14 cellular contexts compared by ENCODE assay signal in the genomic region with DNA sequence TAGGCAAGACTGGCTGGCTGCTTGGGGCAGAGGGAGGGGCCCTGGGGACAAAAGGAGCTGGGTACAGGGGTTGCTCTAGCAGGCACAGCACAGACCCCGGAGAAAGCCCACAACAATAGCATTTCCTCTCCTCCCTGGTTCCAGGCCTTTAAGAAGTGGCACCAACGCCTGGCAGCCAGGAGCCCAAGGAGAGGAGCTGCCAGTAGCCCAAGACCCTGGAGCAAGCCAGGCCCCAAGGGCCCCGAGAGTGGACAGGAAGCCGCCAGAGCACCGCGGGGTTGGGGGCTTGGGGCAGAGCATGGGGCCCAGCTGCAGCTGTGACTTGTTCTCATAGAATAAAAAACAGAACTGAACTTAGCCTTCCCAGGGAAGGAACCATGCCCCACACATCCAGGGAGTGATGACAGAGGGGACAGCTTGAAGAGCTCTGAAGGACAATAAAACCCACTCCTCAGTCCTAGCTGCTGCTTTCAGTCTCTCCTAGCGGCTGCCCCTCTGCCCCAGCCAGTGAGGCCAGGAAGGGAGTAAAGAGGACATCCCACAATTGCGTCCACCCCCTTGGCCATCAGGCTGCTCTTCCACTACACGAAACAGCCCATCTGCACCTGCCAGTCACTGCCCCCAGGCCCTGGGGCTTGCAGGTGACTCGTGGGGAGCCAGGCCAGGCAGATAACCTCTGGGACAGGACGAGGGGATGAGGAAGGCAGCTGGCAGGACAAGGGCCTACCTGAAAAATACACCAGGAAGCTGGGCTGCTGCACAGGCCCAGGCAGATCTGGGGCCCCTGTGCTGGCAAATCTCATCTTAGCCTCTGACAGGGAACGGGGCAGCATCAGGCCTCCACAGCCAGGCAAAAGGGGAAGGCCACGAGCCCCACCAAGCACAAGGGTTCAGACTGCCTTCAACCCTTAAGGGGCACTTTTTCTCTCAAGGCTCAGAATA. TPM values are rescaled to one million over a fixed set of nuclear protein-coding genes. Genes with fewer than 3 reads are reported as not detected.
DNase-seq lines count a peak whose midpoint lies in the region; ATAC-seq and TF ChIP-seq lines count a peak whose summit lies in the region.
"Had no signal": no experiment of that assay in that cellular context is flagged by ENCODE, and none has a peak within 500 bp of the region (broad histone marks: within the 10 kb centered on the region; RNA-seq: fewer than 3 reads in every experiment).

No MANE protein-coding gene starts in this region.

- peaks cover 6% of the 10 kb centered on the region for H3K36me3 Mint-ChIP-seq in central memory CD8-positive, alpha-beta T cell (ENCODE audit: insufficient read depth)
- H3K36me3 Mint-ChIP-seq in stimulated activated effector memory CD8-positive, alpha-beta T cell treated with anti-CD3 and anti-CD28 coated beads, Interleukin-12 subunit alpha, Interleukin-12 subunit beta, amount 100 ng/mL, for 72 hours: peaks cover 11% of the 10 kb centered on the region

- H3K9ac ChIP-seq in liver (ENCODE audit: low read depth in 1 of 2, low read length in 2 of 2): no peak overlapping the region

- H3K27me3 ChIP-seq in H7 (ENCODE audit: control insufficient read depth, insufficient read depth, low read length) (no peaks in the 10 kb centered on the region), liver (ENCODE audit: control insufficient read depth in 4 of 4, insufficient read depth in 4 of 4, low read length in 3 of 4) (no peaks in the 10 kb centered on the region)

- H3K4me3 ChIP-seq in H7 (ENCODE audit: insufficient read depth, low read depth, low read length) (no peak overlapping the region), liver (ENCODE audit: low read depth in 1 of 3, low read length in 3 of 3) (no peak overlapping the region)
- H3K4me3 ChIP-seq: HAP-1 had no signal

- no peak overlapping the region for H3K4me3 Mint-ChIP-seq in central memory CD8-positive, alpha-beta T cell
- no peak overlapping the region for H3K4me3 Mint-ChIP-seq in stimulated activated effector memory CD8-positive, alpha-beta T cell treated with anti-CD3 and anti-CD28 coated beads, Interleukin-12 subunit alpha, Interleukin-12 subunit beta, amount 100 ng/mL, for 72 hours

- H3K4me1 Mint-ChIP-seq in central memory CD8-positive, alpha-beta T cell: peaks cover 10% of the 10 kb centered on the region
- H3K4me1 Mint-ChIP-seq in stimulated activated effector memory CD8-positive, alpha-beta T cell treated with anti-CD3 and anti-CD28 coated beads, Interleukin-12 subunit alpha, Interleukin-12 subunit beta, amount 100 ng/mL, for 72 hours: peaks cover 15% of the 10 kb centered on the region

- H3K4me1 ChIP-seq in liver (ENCODE audit: control insufficient read depth in 4 of 4, insufficient read depth in 4 of 4, low read length in 3 of 4): peaks cover 0 to 31% (median 17%) of the 10 kb centered on the region in 4 donors

- no peak for ATAC-seq in central memory CD8-positive, alpha-beta T cell (replicated peaks; ENCODE audit: extremely low read depth, poor library complexity, severe bottlenecking)
- ATAC-seq in stimulated activated effector memory CD8-positive, alpha-beta T cell treated with anti-CD3 and anti-CD28 coated beads, Interleukin-12 subunit alpha, Interleukin-12 subunit beta, amount 100 ng/mL, for 72 hours: no peak
- no peak for ATAC-seq in GM21423 (IDR thresholded peaks at IDR 0.05; ENCODE audit: unreplicated experiment)

- peaks cover 7% of the 10 kb centered on the region for H3K36me3 ChIP-seq in H7 (replicated peaks; ENCODE audit: control insufficient read depth, insufficient read depth, low read length)
- peaks cover 7 to 21% (median 16%) of the 10 kb centered on the region in 4 donors for H3K36me3 ChIP-seq in liver (ENCODE audit: control insufficient read depth in 4 of 4, insufficient read depth in 3 of 4, low read depth in 1 of 4, low read length in 3 of 4)

- H3K27ac ChIP-seq in liver (ENCODE audit: low read depth in 1 of 2, low read length in 2 of 2): peak overlapping the region; percentile 62 to 65

- no peaks in the 10 kb centered on the region for H3K27me3 Mint-ChIP-seq in central memory CD8-positive, alpha-beta T cell

- WGBS in liver: 84% methylated on average over 13 of the region's 13 CpGs

- no peak for TF ChIP-seq RAD21 in liver (IDR thresholded peaks at IDR 0.05)

- peak; percentile 47 for DNase-seq in H7
- DNase-seq in central memory CD8-positive, alpha-beta T cell (ENCODE audit: low spot score in 2 of 2): no peak
- no peak for DNase-seq in stimulated activated effector memory CD8-positive, alpha-beta T cell treated with anti-CD3 and anti-CD28 coated beads, Interleukin-12 subunit alpha, Interleukin-12 subunit beta, amount 100 ng/mL, for 72 hours (ENCODE audit: low spot score in 2 of 2)
- DNase-seq in NCI-H526 treated with DMSO at 0.1 percent for 48 hours (lab: John Stamatoyannopoulos, UW): no peak
- DNase-seq in activated effector memory CD4-positive, alpha-beta T cell treated with anti-CD3 and anti-CD28 coated beads, Interleukin-2, amount 50 U/mL, for 16 hours: no peak
- DNase-seq in stimulated activated CD4-positive, alpha-beta T cell treated with anti-CD3 and anti-CD28 coated beads, Interleukin-1b, Interleukin-23, amount 100 ng/mL, for 48 hours: no peak
- DNase-seq: activated CD4-positive, CD25-positive, alpha-beta regulatory T cell; activated gamma-delta T cell treated with Interleukin-2 at 50 U/mL for 16 hours; NCI-H226; SHP77 treated with DMSO at 0.1 percent for 48 hours had no signal

- H3K9me3 ChIP-seq in liver (ENCODE audit: control insufficient read depth in 4 of 4, low read length in 3 of 4): no peaks in the 10 kb centered on the region
- H3K9me3 ChIP-seq: HAP-1 had no signal

- no peak for TF ChIP-seq CTCF in liver (IDR thresholded peaks at IDR 0.05; ENCODE audit: low read depth, low read length, missing input control)

- H3K27ac Mint-ChIP-seq in central memory CD8-positive, alpha-beta T cell (ENCODE audit: low read depth): peak overlapping the region; percentile 16
- H3K27ac Mint-ChIP-seq in stimulated activated effector memory CD8-positive, alpha-beta T cell treated with anti-CD3 and anti-CD28 coated beads, Interleukin-12 subunit alpha, Interleukin-12 subunit beta, amount 100 ng/mL, for 72 hours: peak overlapping the region; percentile 73

- H3K9me3 Mint-ChIP-seq in central memory CD8-positive, alpha-beta T cell: no peaks in the 10 kb centered on the region
- no peaks in the 10 kb centered on the region for H3K9me3 Mint-ChIP-seq in stimulated activated effector memory CD8-positive, alpha-beta T cell treated with anti-CD3 and anti-CD28 coated beads, Interleukin-12 subunit alpha, Interleukin-12 subunit beta, amount 100 ng/mL, for 72 hours

TF ChIP-seq in liver, 16 proteins besides CTCF, POLR2A, EP300 and RAD21:
- TF ChIP-seq, protein P1, sequence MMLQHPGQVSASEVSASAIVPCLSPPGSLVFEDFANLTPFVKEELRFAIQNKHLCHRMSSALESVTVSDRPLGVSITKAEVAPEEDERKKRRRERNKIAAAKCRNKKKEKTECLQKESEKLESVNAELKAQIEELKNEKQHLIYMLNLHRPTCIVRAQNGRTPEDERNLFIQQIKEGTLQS (IDR thresholded peaks at IDR 0.05): no peak
- TF ChIP-seq FOXA1 (IDR thresholded peaks at IDR 0.05) (no peak), RXRA (IDR thresholded peaks at IDR 0.05) (no peak), HNF4A (conservative IDR thresholded peaks at IDR 0.05) (no peak), GABPA (IDR thresholded peaks at IDR 0.05 in 1 of 2, conservative IDR thresholded peaks at IDR 0.05 in 1 of 2) (no peak), HNF4G (IDR thresholded peaks at IDR 0.05) (no peak), TAF1 (conservative IDR thresholded peaks at IDR 0.05) (no peak), NR2F2 (IDR thresholded peaks at IDR 0.05) (no peak), ZBTB33 (IDR thresholded peaks at IDR 0.05) (no peak), EGR1 (IDR thresholded peaks at IDR 0.05; ENCODE audit: low read depth in 2 of 2) (no peak)
TF ChIP-seq in liver: peak in this region for 0.

RNA-seq across cellular contexts. Expression of gene MTHFR, which starts 16.4 kb away (rescaled TPM):
- 18.9 and 19.5 TPM in 2 replicates for total RNA-seq in H7 (2014; rRNA removed; shearing (Covaris generic))
- 10 to 100 TPM; 27.6 to 29.0 TPM for total RNA-seq in liver
- 1 to 10 TPM; 5.5 to 9.0 TPM for polyA plus RNA-seq in liver

RNA-seq across cellular contexts. Expression of gene CLCN6, which starts 16.6 kb away (rescaled TPM):
- total RNA-seq in H7 (2014; rRNA removed; shearing (Covaris generic)): 14.0 and 22.9 TPM in 2 replicates
- total RNA-seq in liver: 1 to 10 TPM; 5.6 to 9.0 TPM
- polyA plus RNA-seq in liver: 1 to 10 TPM; 5.0 to 7.3 TPM

RNA-seq across cellular contexts. Expression of gene C1orf167, which starts 27.4 kb away (rescaled TPM):
- total RNA-seq in H7 (2014; rRNA removed; shearing (Covaris generic)): 0.28 and 1.5 TPM in 2 replicates
- not detected for total RNA-seq in liver
- polyA plus RNA-seq in liver: under 1 TPM in 1 of 2 donors, not detected in 1; 0.37 TPM

RNA-seq across cellular contexts. Expression of gene AGTRAP, which starts 53.5 kb away (rescaled TPM):
- total RNA-seq in H7 (2014; rRNA removed; shearing (Covaris generic)): 162 and 166 TPM in 2 replicates
- 10 to 100 TPM in 1 of 2 donors, 1 to 10 TPM in 1; 8.5 to 19.3 TPM for total RNA-seq in liver
- 10 to 100 TPM; 16.0 to 19.0 TPM for polyA plus RNA-seq in liver

RNA-seq across cellular contexts. Expression of gene NPPA, which starts 58.2 kb away (rescaled TPM):
- total RNA-seq in H7 (2014; rRNA removed; shearing (Covaris generic)): 0.85 TPM in 1 of 2 replicates, not detected in the other
- not detected for total RNA-seq in liver
- polyA plus RNA-seq in liver: under 1 TPM in 1 of 2 donors, not detected in 1; 0.12 TPM
- polyA plus RNA-seq: BJ had no signal
